Comparison of ENCODE assay signal across 15 cellular contexts in genomic region chr2:3335001-3335400, GRCh38. TPM values are rescaled to one million over a fixed set of nuclear protein-coding genes. Genes with fewer than 3 reads are reported as not detected.
DNase-seq lines count a peak whose midpoint lies in the region; ATAC-seq and TF ChIP-seq lines count a peak whose summit lies in the region.
"Had no signal": no experiment of that assay in that cellular context is flagged by ENCODE, and none has a peak within 500 bp of the region (broad histone marks: within the 10 kb centered on the region; RNA-seq: fewer than 3 reads in every experiment).

No MANE protein-coding gene starts in this region.

- H3K4me1 Mint-ChIP-seq in natural killer cell: peaks cover 10 to 23% of the 10 kb centered on the region in 2 donors

- peaks cover 11% of the 10 kb centered on the region for H3K36me3 Mint-ChIP-seq in natural killer cell

- peak; percentile 25 for ATAC-seq in left ventricle myocardium superior
- peak; percentile 70 for ATAC-seq in sciatic nerve
- ATAC-seq in upper lobe of right lung: no peak
- no peak for ATAC-seq in natural killer cell
- no peak for ATAC-seq in HG02763 (IDR thresholded peaks at IDR 0.05; ENCODE audit: unreplicated experiment)
- ATAC-seq: HCT116 had no signal

- H3K36me3 ChIP-seq in right atrium auricular region: no peaks in the 10 kb centered on the region
- peaks cover 9% of the 10 kb centered on the region for H3K36me3 ChIP-seq in upper lobe of right lung

- intact Hi-C loops in left ventricle myocardium superior (cut with micrococcal nuclease) (no loop called here), sciatic nerve (cut with DNase I) (no loop called here), upper lobe of right lung (cut with DNase I) (no loop called here), natural killer cell (cut with micrococcal nuclease) (no loop called here)

- H3K4me3 Mint-ChIP-seq in natural killer cell: no peak overlapping the region
- H3K4me3 Mint-ChIP-seq: CD4-positive, alpha-beta T cell had no signal

- no peaks in the 10 kb centered on the region for H3K9me3 Mint-ChIP-seq in natural killer cell
- H3K9me3 Mint-ChIP-seq: CD4-positive, alpha-beta T cell had no signal

- no peak for DNase-seq in left ventricle myocardium superior
- no peak for DNase-seq in right atrium auricular region (ENCODE audit: low spot score)
- peak; percentile 32 for DNase-seq in islet precursor cell
- DNase-seq in sciatic nerve (ENCODE audit: low spot score): no peak
- DNase-seq in upper lobe of right lung: peak; percentile 16
- DNase-seq in Kasumi-1 (lab: John Stamatoyannopoulos, UW): no peak
- no peak for DNase-seq in natural killer cell
- DNase-seq: ACHN; Calu3; CD4-positive, alpha-beta T cell; DMS 273 treated with DMSO at 0.1 percent for 48 hours; GM23248 had no signal

- H3K4me3 ChIP-seq in right atrium auricular region: no peak overlapping the region
- H3K4me3 ChIP-seq in upper lobe of right lung: no peak overlapping the region
- H3K4me3 ChIP-seq: BLaER1 treated with 17β-estradiol and CSF1 and Interleukin-3, amounts not matched to agents 10 nM and 100 nM; GM23248 had no signal

- H3K27me3 Mint-ChIP-seq in natural killer cell (ENCODE audit: low read depth in 2 of 2): no peaks in the 10 kb centered on the region
- H3K27me3 Mint-ChIP-seq: CD4-positive, alpha-beta T cell had no signal

- H3K27ac Mint-ChIP-seq in natural killer cell: peak overlapping the region in 1 of 2 donors; percentile 31
- H3K27ac Mint-ChIP-seq: CD4-positive, alpha-beta T cell had no signal

- H3K4me1 ChIP-seq in right atrium auricular region (no peaks in the 10 kb centered on the region), upper lobe of right lung (no peaks in the 10 kb centered on the region)

- no peaks in the 10 kb centered on the region for H3K9me3 ChIP-seq in right atrium auricular region
- H3K9me3 ChIP-seq in upper lobe of right lung: no peaks in the 10 kb centered on the region

- no peak overlapping the region for H3K27ac ChIP-seq in right atrium auricular region
- no peak overlapping the region for H3K27ac ChIP-seq in upper lobe of right lung
- H3K27ac ChIP-seq: GM23248 had no signal

- no peak for TF ChIP-seq CTCF in right atrium auricular region (IDR thresholded peaks at IDR 0.05)
- TF ChIP-seq CTCF in upper lobe of right lung (IDR thresholded peaks at IDR 0.05): no peak
- TF ChIP-seq CTCF in natural killer cell (IDR thresholded peaks at IDR 0.05): no peak

- no peaks in the 10 kb centered on the region for H3K27me3 ChIP-seq in right atrium auricular region
- no peaks in the 10 kb centered on the region for H3K27me3 ChIP-seq in upper lobe of right lung
- H3K27me3 ChIP-seq: BLaER1 treated with 17β-estradiol and CSF1 and Interleukin-3, amounts not matched to agents 10 nM and 100 nM had no signal

RNA-seq across cellular contexts. Expression of gene EIPR1, which starts 42.6 kb away (rescaled TPM):
- total RNA-seq in left ventricle myocardium superior (9.6 TPM), right atrium auricular region (10 to 100 TPM; 13.2 to 13.6 TPM), sciatic nerve (14.7 TPM), upper lobe of right lung (16.6 TPM), natural killer cell (10 to 100 TPM; 26.8 to 28.8 (median 27.9) TPM)

RNA-seq across cellular contexts. Expression of gene TRAPPC12, which starts 44.5 kb away (rescaled TPM):
- total RNA-seq in left ventricle myocardium superior (105 TPM), right atrium auricular region (10 to 100 TPM; 69.5 to 73.2 TPM), sciatic nerve (139 TPM), upper lobe of right lung (89.8 TPM), natural killer cell (10 to 100 TPM; 65.1 to 92.6 (median 86.7) TPM)

Comparison
In these comparisons a context has a peak if more than half of its experiments do, and no peak if none do; other contexts are left out.
1. ATAC-seq: peak in left ventricle myocardium superior (single experiment) and sciatic nerve (single experiment); none in upper lobe of right lung (single experiment), natural killer cell (0 of 3) and HG02763 (single experiment).
2. DNase-seq: peak in islet precursor cell (single experiment) and upper lobe of right lung (single experiment); none in left ventricle myocardium superior (single experiment), right atrium auricular region (single experiment), sciatic nerve (single experiment), Kasumi-1 (0 of 2) and natural killer cell (single experiment).